Comparison of ENCODE assay signal across 15 cellular contexts in the genomic region with DNA sequence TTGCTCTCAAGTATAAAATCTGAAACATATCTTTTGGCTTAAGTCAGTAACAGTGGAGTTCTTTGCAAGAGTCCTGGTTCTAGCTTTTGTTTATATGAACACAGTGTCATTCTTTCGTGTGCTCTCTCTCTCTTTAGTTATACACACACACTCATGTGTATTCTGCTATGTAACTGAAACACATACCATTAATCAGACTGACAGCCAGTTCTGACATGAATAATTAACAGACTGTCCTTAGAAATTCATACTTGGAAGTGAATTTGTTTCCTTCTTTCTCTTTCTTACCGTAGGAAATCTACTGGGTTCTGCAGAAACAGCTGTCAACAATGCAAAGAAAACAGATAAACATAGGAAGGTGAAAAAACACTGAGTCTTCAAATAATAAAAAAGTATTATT. TPM values are rescaled to one million over a fixed set of nuclear protein-coding genes. Genes with fewer than 3 reads are reported as not detected.
DNase-seq lines count a peak whose midpoint lies in the region; ATAC-seq lines count a peak whose summit lies in the region.
"Had no signal": no experiment of that assay in that cellular context is flagged by ENCODE, and none has a peak within 500 bp of the region (broad histone marks: within the 10 kb centered on the region; RNA-seq: fewer than 3 reads in every experiment).

No MANE protein-coding gene starts in this region.

- no peak for ATAC-seq in activated T-helper 17 cell treated with anti-CD3 and anti-CD28 coated beads, Interleukin-2, amount 50 U/mL, for 72 hours (replicated peaks)
- no peak for ATAC-seq in GM21619 (IDR thresholded peaks at IDR 0.05; ENCODE audit: unreplicated experiment)
- ATAC-seq in left colon: no peak
- ATAC-seq: CD8-positive, alpha-beta T cell; Panc1; Right ventricle myocardium inferior had no signal

- H3K27ac Mint-ChIP-seq in activated naive CD8-positive, alpha-beta T cell: no peak overlapping the region
- no peak overlapping the region for H3K27ac Mint-ChIP-seq in activated naive CD8-positive, alpha-beta T cell treated with anti-CD3 and anti-CD28 coated beads for 36 hours
- no peak overlapping the region for H3K27ac Mint-ChIP-seq in activated T-helper 17 cell treated with anti-CD3 and anti-CD28 coated beads, Interleukin-2, amount 50 U/mL, for 72 hours
- H3K27ac Mint-ChIP-seq: CD8-positive, alpha-beta T cell had no signal

- H3K4me3 Mint-ChIP-seq in activated naive CD8-positive, alpha-beta T cell: peak overlapping the region; percentile 84
- no peak overlapping the region for H3K4me3 Mint-ChIP-seq in activated naive CD8-positive, alpha-beta T cell treated with anti-CD3 and anti-CD28 coated beads for 36 hours
- peak overlapping the region; percentile 89 for H3K4me3 Mint-ChIP-seq in activated T-helper 17 cell treated with anti-CD3 and anti-CD28 coated beads, Interleukin-2, amount 50 U/mL, for 72 hours

- H3K9me3 Mint-ChIP-seq in activated naive CD8-positive, alpha-beta T cell (ENCODE audit: low read depth): no peaks in the 10 kb centered on the region
- peaks cover 7% of the 10 kb centered on the region for H3K9me3 Mint-ChIP-seq in activated naive CD8-positive, alpha-beta T cell treated with anti-CD3 and anti-CD28 coated beads for 36 hours
- H3K9me3 Mint-ChIP-seq in activated T-helper 17 cell treated with anti-CD3 and anti-CD28 coated beads, Interleukin-2, amount 50 U/mL, for 72 hours: no peaks in the 10 kb centered on the region
- H3K9me3 Mint-ChIP-seq: CD8-positive, alpha-beta T cell had no signal

- H3K4me1 Mint-ChIP-seq in activated naive CD8-positive, alpha-beta T cell (ENCODE audit: low read depth): peaks cover 48% of the 10 kb centered on the region
- peaks cover 27% of the 10 kb centered on the region for H3K4me1 Mint-ChIP-seq in activated naive CD8-positive, alpha-beta T cell treated with anti-CD3 and anti-CD28 coated beads for 36 hours
- peaks cover 16% of the 10 kb centered on the region for H3K4me1 Mint-ChIP-seq in activated T-helper 17 cell treated with anti-CD3 and anti-CD28 coated beads, Interleukin-2, amount 50 U/mL, for 72 hours

- no peaks in the 10 kb centered on the region for H3K27me3 Mint-ChIP-seq in activated naive CD8-positive, alpha-beta T cell
- H3K27me3 Mint-ChIP-seq in activated naive CD8-positive, alpha-beta T cell treated with anti-CD3 and anti-CD28 coated beads for 36 hours: no peaks in the 10 kb centered on the region
- H3K27me3 Mint-ChIP-seq in activated T-helper 17 cell treated with anti-CD3 and anti-CD28 coated beads, Interleukin-2, amount 50 U/mL, for 72 hours: no peaks in the 10 kb centered on the region

- intact Hi-C loops in left colon (cut with DNase I, micrococcal nuclease): no loop called here

- peaks cover 21% of the 10 kb centered on the region for H3K36me3 Mint-ChIP-seq in activated naive CD8-positive, alpha-beta T cell
- peaks cover 35% of the 10 kb centered on the region for H3K36me3 Mint-ChIP-seq in activated naive CD8-positive, alpha-beta T cell treated with anti-CD3 and anti-CD28 coated beads for 36 hours
- H3K36me3 Mint-ChIP-seq in activated T-helper 17 cell treated with anti-CD3 and anti-CD28 coated beads, Interleukin-2, amount 50 U/mL, for 72 hours (ENCODE audit: low read depth): peaks cover 51% of the 10 kb centered on the region

- DNase-seq in activated naive CD8-positive, alpha-beta T cell treated with anti-CD3 and anti-CD28 coated beads for 36 hours: no peak
- DNase-seq in fibroblast of peridontal ligament (ENCODE audit: extremely low read depth) (peak; percentile 16), epidermal melanocyte (ENCODE audit: insufficient read length, low spot score) (no peak), globus pallidus (ENCODE audit: low spot score) (no peak), left colon (no peak)
- DNase-seq: CD8-positive, alpha-beta T cell; Karpas-422; MM.1S; NCI-H1105; NCI-H1694 had no signal

RNA-seq across cellular contexts. Expression of a gene that starts 2.5 kb away (rescaled TPM):
- 10 to 100 TPM; 20.0 to 20.3 TPM for total RNA-seq in activated naive CD8-positive, alpha-beta T cell treated with anti-CD3 and anti-CD28 coated beads for 36 hours
- total RNA-seq in activated T-helper 17 cell treated with anti-CD3 and anti-CD28 coated beads, Interleukin-2, amount 50 U/mL, for 72 hours: 10 to 100 TPM; 12.8 to 21.7 TPM
- total RNA-seq in left colon: 10 to 100 TPM; 16.2 to 19.0 TPM

RNA-seq across cellular contexts. Expression of a gene that starts 38.5 kb away (rescaled TPM):
- 10 to 100 TPM; 39.9 to 42.7 TPM for total RNA-seq in activated naive CD8-positive, alpha-beta T cell treated with anti-CD3 and anti-CD28 coated beads for 36 hours
- 10 to 100 TPM; 11.3 to 27.3 TPM for total RNA-seq in activated T-helper 17 cell treated with anti-CD3 and anti-CD28 coated beads, Interleukin-2, amount 50 U/mL, for 72 hours
- 10 to 100 TPM; 14.4 to 17.1 TPM for total RNA-seq in left colon
